In the genomic region with DNA sequence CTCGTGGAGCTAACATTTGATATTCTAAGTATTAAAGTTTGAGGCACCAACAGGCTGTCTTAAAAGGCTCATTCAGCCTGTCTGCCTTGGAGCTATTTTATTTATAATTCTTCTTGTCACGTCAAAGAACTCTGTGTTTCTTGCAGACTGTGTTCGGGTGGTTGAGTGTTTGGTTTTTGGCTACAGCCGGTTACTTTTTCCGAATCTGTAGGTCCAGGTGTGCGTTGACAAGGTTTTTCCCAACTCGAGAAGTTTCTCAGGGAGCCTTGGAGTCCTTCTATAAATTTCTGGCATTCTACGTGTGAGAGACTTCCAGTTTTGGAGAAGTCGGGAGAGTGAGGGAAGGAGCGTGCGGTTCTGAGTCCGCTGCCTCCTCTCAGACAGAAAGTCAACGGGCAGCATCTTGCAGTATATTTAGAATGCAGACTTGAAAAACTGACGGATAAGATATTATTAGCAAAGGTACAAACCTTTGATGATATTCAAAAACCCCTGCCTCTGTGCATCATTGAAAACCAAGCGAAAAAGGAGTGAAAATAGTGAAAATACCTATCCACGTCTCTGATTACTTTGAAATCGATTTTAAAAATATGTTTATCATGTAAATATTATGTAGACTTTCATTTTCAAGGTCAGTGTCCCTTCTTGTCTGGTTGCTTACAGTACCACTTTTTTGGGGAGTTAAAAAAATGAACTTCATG, we compare ENCODE assay signal across 11 cellular contexts.
DNase-seq lines count a peak whose midpoint lies in the region; ATAC-seq and TF ChIP-seq lines count a peak whose summit lies in the region.
"Had no signal": no experiment of that assay in that cellular context is flagged by ENCODE, and none has a peak within 500 bp of the region (broad histone marks: within the 10 kb centered on the region; RNA-seq: fewer than 3 reads in every experiment).

No MANE protein-coding gene starts in this region.

- ATAC-seq in GM19463 (IDR thresholded peaks at IDR 0.05; ENCODE audit: unreplicated experiment) = no peak

- DNase-seq in ELR (ENCODE audit: low read depth) (peak; percentile 9), RWPE1 (ENCODE audit: low spot score) (no peak), fibroblast of peridontal ligament (ENCODE audit: extremely low read depth) (peak; percentile 71), SIG-M5 treated with dmso at 0.1 percent for 504 hours (lab: John Stamatoyannopoulos, UW; ENCODE audit: unreplicated experiment) (no peak)
- no peak for DNase-seq in CD8-positive, alpha-beta memory T cell
- DNase-seq in activated T-cell treated with anti-CD3 and anti-CD28 coated beads, Interleukin-2, amount 50 U/mL, for 48 hours = no peak
- DNase-seq: NCI-H1048, T-helper 1 cell had no signal

- H3K36me3 Mint-ChIP-seq in CD8-positive, alpha-beta memory T cell = peaks cover 1 to 21% (median 3%) of the 10 kb centered on the region in 3 donors

- peak overlapping the region; percentile 10 for H3K9ac ChIP-seq in rectal smooth muscle tissue (ENCODE audit: low read length)

- H3K4me3 ChIP-seq in rectal smooth muscle tissue (ENCODE audit: low read length) = peak overlapping the region; percentile 14
- no peak overlapping the region for H3K4me3 ChIP-seq in CD8-positive, alpha-beta memory T cell (ENCODE audit: low read length)

- H3K4me1 Mint-ChIP-seq in CD8-positive, alpha-beta memory T cell = peaks cover 26 to 67% (median 29%) of the 10 kb centered on the region in 3 donors

- peaks cover 65% of the 10 kb centered on the region for H3K4me1 ChIP-seq in rectal smooth muscle tissue (ENCODE audit: control insufficient read depth, insufficient read depth, low read length)
- H3K4me1 ChIP-seq in CD8-positive, alpha-beta memory T cell (ENCODE audit: insufficient read depth, low read length) = peaks cover 7% of the 10 kb centered on the region

- POLR2A ChIA-PET in RWPE1 (lab: Yijun Ruan, JAX; ENCODE audit: low non-redundant PET) = no interaction called here
- POLR2A ChIA-PET in CD8-positive, alpha-beta memory T cell (lab: Charles Lee) = no interaction called here

- peaks cover 3 to 11% of the 10 kb centered on the region in 2 donors for H3K27me3 Mint-ChIP-seq in CD8-positive, alpha-beta memory T cell

- H3K9me3 ChIP-seq in CD8-positive, alpha-beta memory T cell (ENCODE audit: low read length) = no peaks in the 10 kb centered on the region

- H3K27me3 ChIP-seq in rectal smooth muscle tissue (ENCODE audit: control insufficient read depth, insufficient read depth, low read length) = no peaks in the 10 kb centered on the region
- no peaks in the 10 kb centered on the region for H3K27me3 ChIP-seq in CD8-positive, alpha-beta memory T cell (ENCODE audit: insufficient read depth, low read length, poor library complexity, severe bottlenecking)

- H3K9me3 Mint-ChIP-seq in CD8-positive, alpha-beta memory T cell = no peaks in the 10 kb centered on the region
- H3K9me3 Mint-ChIP-seq: mesothelial cell of epicardium had no signal

- H3K27ac ChIP-seq in RWPE1 (peak overlapping the region; percentile 85), rectal smooth muscle tissue (ENCODE audit: low read depth, low read length) (peak overlapping the region; percentile 96)
- no peak overlapping the region for H3K27ac ChIP-seq in CD8-positive, alpha-beta memory T cell (ENCODE audit: low read depth, low read length)

- no peak overlapping the region for H3K4me3 Mint-ChIP-seq in CD8-positive, alpha-beta memory T cell
- H3K4me3 Mint-ChIP-seq: mesothelial cell of epicardium had no signal

- H3K36me3 ChIP-seq in rectal smooth muscle tissue (ENCODE audit: control insufficient read depth, insufficient read depth, low read length) = no peaks in the 10 kb centered on the region
- H3K36me3 ChIP-seq in CD8-positive, alpha-beta memory T cell (ENCODE audit: insufficient read depth, low read length) = no peaks in the 10 kb centered on the region

- CTCF ChIA-PET in RWPE1 (lab: Yijun Ruan, JAX) = no interaction called here
- CTCF ChIA-PET in CD8-positive, alpha-beta memory T cell (lab: Charles Lee) = no interaction called here

- no peak for TF ChIP-seq CTCF in RWPE1 (conservative IDR thresholded peaks at IDR 0.05; ENCODE audit: low read depth)

- peak overlapping the region in 1 of 8 donors; percentile 80 for H3K27ac Mint-ChIP-seq in CD8-positive, alpha-beta memory T cell
- H3K27ac Mint-ChIP-seq: mesothelial cell of epicardium had no signal

Comparison
In these comparisons a context has a peak if more than half of its experiments do, and no peak if none do; other contexts are left out.
1. DNase-seq: peak in ELR (single experiment) and fibroblast of peridontal ligament (single experiment); none in RWPE1 (single experiment), CD8-positive, alpha-beta memory T cell (0 of 5), SIG-M5 treated with dmso at 0.1 percent for 504 hours (single experiment) and activated T-cell treated with anti-CD3 and anti-CD28 coated beads, Interleukin-2, amount 50 U/mL, for 48 hours (0 of 2).